ENCODE assay signal across 12 cellular contexts in genomic region chr7:138864667-138865066, GRCh38.
DNase-seq lines count a peak whose midpoint lies in the region; ATAC-seq and TF ChIP-seq lines count a peak whose summit lies in the region.
"Had no signal": no experiment of that assay in that cellular context is flagged by ENCODE, and none has a peak within 500 bp of the region (broad histone marks: within the 10 kb centered on the region; RNA-seq: fewer than 3 reads in every experiment).

No MANE protein-coding gene starts in this region.

- H3K27me3 ChIP-seq in naive thymus-derived CD4-positive, alpha-beta T cell (ENCODE audit: control insufficient read depth in 2 of 2, insufficient read depth in 2 of 2, low read length in 2 of 2): no peaks in the 10 kb centered on the region
- H3K27me3 ChIP-seq: tibial nerve had no signal

- peak; percentile 31 for ATAC-seq in naive thymus-derived CD4-positive, alpha-beta T cell
- ATAC-seq in WTC11: no peak
- ATAC-seq in GM21576 (IDR thresholded peaks at IDR 0.05; ENCODE audit: unreplicated experiment): no peak

- no peak overlapping the region for H3K27ac ChIP-seq in naive thymus-derived CD4-positive, alpha-beta T cell (ENCODE audit: low read depth, low read length)
- H3K27ac ChIP-seq: tibial nerve had no signal

- no peak for TF ChIP-seq CTCF in astrocyte of the spinal cord (IDR thresholded peaks at IDR 0.05; ENCODE audit: low read depth, low read length)
- no peak for TF ChIP-seq CTCF in WTC11 (IDR thresholded peaks at IDR 0.05)

- in situ Hi-C loops in astrocyte of the spinal cord (cut with HindIII; ENCODE audit: low sequenced_read_pairs): no loop called here

- CTCF ChIA-PET in naive thymus-derived CD4-positive, alpha-beta T cell (lab: Charles Lee): interaction anchor here (1.4 kb wide), 1 partner anchor 703 kb away, joined by 6 read pairs; no protein-coding TSS in a partner anchor
- CTCF ChIA-PET in WTC11 (lab: Charles Lee): interaction anchor here (1.5 kb wide), 1 partner anchor 126 kb away, joined by 6 read pairs; no protein-coding TSS in a partner anchor

- H3K9me3 ChIP-seq in naive thymus-derived CD4-positive, alpha-beta T cell (ENCODE audit: control insufficient read depth in 2 of 3, low read length in 3 of 3): no peaks in the 10 kb centered on the region
- H3K9me3 ChIP-seq: tibial nerve had no signal

- H3K9me3 Mint-ChIP-seq in naive thymus-derived CD4-positive, alpha-beta T cell: peaks cover 0 to under 1% (median 0%) of the 10 kb centered on the region in 11 donors
- no peaks in the 10 kb centered on the region; the same call in 1 of the 2 replicates for H3K9me3 Mint-ChIP-seq in WTC11
- H3K9me3 Mint-ChIP-seq: T-helper 2 cell treated with Interferon-gamma antibody and Interleukin-4, amounts not matched to agents 5 μg/mL and 100 μg/mL, for 36 hours had no signal

- H3K4me1 ChIP-seq in naive thymus-derived CD4-positive, alpha-beta T cell (ENCODE audit: control insufficient read depth in 2 of 2, insufficient read depth in 2 of 2, low read length in 2 of 2): no peaks in the 10 kb centered on the region
- H3K4me1 ChIP-seq: tibial nerve had no signal

- H3K4me3 ChIP-seq in astrocyte of the spinal cord (ENCODE audit: low read depth, low read length): no peak overlapping the region
- no peak overlapping the region for H3K4me3 ChIP-seq in naive thymus-derived CD4-positive, alpha-beta T cell (ENCODE audit: low read length)
- H3K4me3 ChIP-seq: tibial nerve had no signal

- peak overlapping the region in 3 of 9 donors; percentile 23 to 71 (median 31) for H3K27ac Mint-ChIP-seq in naive thymus-derived CD4-positive, alpha-beta T cell
- no peak overlapping the region for H3K27ac Mint-ChIP-seq in WTC11
- H3K27ac Mint-ChIP-seq: T-helper 2 cell treated with Interferon-gamma antibody and Interleukin-4, amounts not matched to agents 5 μg/mL and 100 μg/mL, for 36 hours had no signal

- POLR2A ChIA-PET in naive thymus-derived CD4-positive, alpha-beta T cell (lab: Charles Lee): no interaction called here
- POLR2A ChIA-PET in WTC11 (lab: Charles Lee): no interaction called here

- H3K27me3 Mint-ChIP-seq in naive thymus-derived CD4-positive, alpha-beta T cell: peaks cover 0 to 6% (median 2%) of the 10 kb centered on the region in 5 donors
- H3K27me3 Mint-ChIP-seq in WTC11 (ENCODE audit: low read depth): no peaks in the 10 kb centered on the region

- intact Hi-C loops in naive thymus-derived CD4-positive, alpha-beta T cell (cut with micrococcal nuclease): loop anchor here (2.0 to 5.0 kb wide), 3 partner anchors 52 to 856 kb away; no protein-coding TSS in a partner anchor

- no peak overlapping the region for H3K4me3 Mint-ChIP-seq in naive thymus-derived CD4-positive, alpha-beta T cell
- no peak overlapping the region for H3K4me3 Mint-ChIP-seq in WTC11
- H3K4me3 Mint-ChIP-seq: T-helper 2 cell treated with Interferon-gamma antibody and Interleukin-4, amounts not matched to agents 5 μg/mL and 100 μg/mL, for 36 hours had no signal

- H3K36me3 ChIP-seq in naive thymus-derived CD4-positive, alpha-beta T cell (ENCODE audit: control insufficient read depth in 2 of 3, insufficient read depth in 3 of 3, low read length in 3 of 3): no peaks in the 10 kb centered on the region

- peaks cover 0 to 18% (median 7%) of the 10 kb centered on the region in 7 donors for H3K4me1 Mint-ChIP-seq in naive thymus-derived CD4-positive, alpha-beta T cell
- no peaks in the 10 kb centered on the region for H3K4me1 Mint-ChIP-seq in WTC11

- H3K36me3 Mint-ChIP-seq in naive thymus-derived CD4-positive, alpha-beta T cell: no peaks in the 10 kb centered on the region
- peaks cover 39% of the 10 kb centered on the region for H3K36me3 Mint-ChIP-seq in WTC11

- peak; percentile 31 for DNase-seq in NK-92 treated with Interleukin-12 subunit alpha and Interleukin-12 subunit beta, amount 100 ng/mL, for 24 hours (lab: John Stamatoyannopoulos, UW)
- DNase-seq in NK-92 (lab: John Stamatoyannopoulos, UW; ENCODE audit: unreplicated experiment) (no peak), M059J (ENCODE audit: low read depth) (peak; percentile 90), astrocyte of the spinal cord (ENCODE audit: low read depth, low spot score) (peak; percentile 65), NCI-H2196 treated with DMSO at 0.1 percent for 48 hours (lab: John Stamatoyannopoulos, UW; ENCODE audit: unreplicated experiment) (no peak), WTC11 (ENCODE audit: low spot score) (no peak)
- no peak for DNase-seq in naive thymus-derived CD4-positive, alpha-beta T cell
- DNase-seq: effector CD8-positive, alpha-beta T cell; NCI-H82 had no signal

TF ChIP-seq in WTC11, 78 proteins besides CTCF, POLR2A, EP300 and RAD21:
- TF ChIP-seq MLX (CRISPR knock-in tag; IDR thresholded peaks at IDR 0.05) (no peak), NFE2L1 (CRISPR knock-in tag; IDR thresholded peaks at IDR 0.05) (no peak), MXD4 (CRISPR knock-in tag; IDR thresholded peaks at IDR 0.05; ENCODE audit: borderline replicate concordance) (no peak), ATF1 (CRISPR knock-in tag; IDR thresholded peaks at IDR 0.05) (no peak), ZNF671 (CRISPR knock-in tag; IDR thresholded peaks at IDR 0.05) (no peak), AR (CRISPR knock-in tag; IDR thresholded peaks at IDR 0.05) (no peak), E2F4 (CRISPR knock-in tag; IDR thresholded peaks at IDR 0.05; ENCODE audit: borderline replicate concordance, low read depth) (no peak), TEAD4 (CRISPR knock-in tag; IDR thresholded peaks at IDR 0.05) (no peak), CBFB (CRISPR knock-in tag; IDR thresholded peaks at IDR 0.05; ENCODE audit: low read depth) (no peak), ZNF219 (CRISPR knock-in tag; IDR thresholded peaks at IDR 0.05; ENCODE audit: borderline replicate concordance) (no peak), TEAD1 (CRISPR knock-in tag; IDR thresholded peaks at IDR 0.05) (no peak)

Comparison
In these comparisons a context has a peak if more than half of its experiments do, and no peak if none do; other contexts are left out.
1. DNase-seq: peak in NK-92 treated with Interleukin-12 subunit alpha and Interleukin-12 subunit beta, amount 100 ng/mL, for 24 hours (single experiment), M059J (single experiment) and astrocyte of the spinal cord (single experiment); none in NK-92 (single experiment), naive thymus-derived CD4-positive, alpha-beta T cell (0 of 9), NCI-H2196 treated with DMSO at 0.1 percent for 48 hours (single experiment) and WTC11 (single experiment).